ENCODE assay signal across 8 cellular contexts in the genomic region with DNA sequence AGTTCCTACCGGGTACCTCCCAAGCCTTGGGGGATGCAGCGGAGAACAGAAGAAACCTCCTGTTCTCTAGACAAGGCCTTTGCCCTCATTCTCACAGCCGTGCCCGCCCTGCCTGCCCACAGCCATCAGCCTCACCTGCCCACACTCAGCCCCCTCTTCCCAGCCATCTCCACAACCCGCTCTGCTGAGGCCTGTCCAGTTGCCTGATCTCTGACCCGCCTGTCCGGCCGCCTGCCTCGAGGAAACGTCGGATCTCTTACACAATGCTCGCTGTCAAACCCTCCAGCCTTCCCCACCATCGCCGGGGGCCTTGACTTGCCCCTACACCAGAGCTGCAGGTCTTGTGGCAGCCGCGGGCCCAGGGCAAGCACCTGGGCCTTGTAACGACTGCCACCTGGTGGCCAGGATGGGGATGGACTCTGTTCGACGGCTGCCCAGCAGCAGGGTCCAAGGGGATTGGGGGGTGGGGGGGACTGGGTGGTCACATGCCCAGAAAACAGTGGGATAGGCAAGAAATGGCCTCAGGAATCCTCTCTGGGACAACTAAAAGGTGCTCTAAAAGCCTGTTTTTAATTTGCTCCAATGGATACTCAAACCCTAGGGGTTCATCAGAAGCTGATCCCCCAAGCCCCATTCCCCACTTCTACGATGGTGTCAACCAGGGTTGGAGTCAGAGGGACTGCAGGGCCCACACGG. TPM values are rescaled to one million over a fixed set of nuclear protein-coding genes. Genes with fewer than 3 reads are reported as not detected.
A peak's percentile ranks its signal among the peaks of the same experiment; 100 is the strongest.
DNase-seq lines count a peak whose midpoint lies in the region; ATAC-seq and TF ChIP-seq lines count a peak whose summit lies in the region.

No MANE protein-coding gene starts in this region.

- H3K36me3 Mint-ChIP-seq in activated T-helper 17 cell treated with anti-CD3 and anti-CD28 coated beads, Interleukin-2, amount 50 U/mL, for 72 hours (ENCODE audit: low read depth): peaks cover 14% of the 10 kb centered on the region

- no peak for TF ChIP-seq EP300 in gastroesophageal sphincter (IDR thresholded peaks at IDR 0.05)

- peak; percentile 80 for ATAC-seq in activated T-helper 17 cell treated with anti-CD3 and anti-CD28 coated beads, Interleukin-2, amount 50 U/mL, for 72 hours (replicated peaks)
- ATAC-seq in gastroesophageal sphincter (peak; percentile 45), psoas muscle (peak; percentile 53 to 76 (median 67))

- H3K4me3 Mint-ChIP-seq in activated T-helper 17 cell treated with anti-CD3 and anti-CD28 coated beads, Interleukin-2, amount 50 U/mL, for 72 hours: no peak overlapping the region

- peak overlapping the region; percentile 40 for H3K27ac Mint-ChIP-seq in activated T-helper 17 cell treated with anti-CD3 and anti-CD28 coated beads, Interleukin-2, amount 50 U/mL, for 72 hours

- 36 to 51% methylated on average over 11 to 14 of the region's 21 CpGs for WGBS in gastroesophageal sphincter (ENCODE audit: low coverage in 1 of 2), 2 donors
- 17 to 26% (median 20%) methylated on average over 21 of the region's 21 CpGs for WGBS in psoas muscle, 3 donors

- no peak for TF ChIP-seq POLR2A in gastroesophageal sphincter (IDR thresholded peaks at IDR 0.05)

- H3K9me3 ChIP-seq in gastroesophageal sphincter (no peaks in the 10 kb centered on the region), psoas muscle (no peaks in the 10 kb centered on the region)

- H3K4me3 ChIP-seq in gastroesophageal sphincter (no peak overlapping the region), psoas muscle (no peak overlapping the region)

- H3K27me3 ChIP-seq in gastroesophageal sphincter: no peaks in the 10 kb centered on the region
- no peaks in the 10 kb centered on the region for H3K27me3 ChIP-seq in psoas muscle (ENCODE audit: insufficient read depth in 3 of 3, low read length in 2 of 3)

- H3K9me3 Mint-ChIP-seq in activated T-helper 17 cell treated with anti-CD3 and anti-CD28 coated beads, Interleukin-2, amount 50 U/mL, for 72 hours: no peaks in the 10 kb centered on the region

- intact Hi-C loops in psoas muscle (cut with DNase I): loop anchor here in 1 of 2 donors (1.0 to 5.0 kb wide), 2 partner anchors 332 to 374 kb away; no protein-coding TSS in a partner anchor

- TF ChIP-seq CTCF in gastroesophageal sphincter (IDR thresholded peaks at IDR 0.05) (peak in 3 of 4 experiments; percentile 88 to 97 (median 90)), psoas muscle (IDR thresholded peaks at IDR 0.05) (peak; percentile 80)

- H3K36me3 ChIP-seq in gastroesophageal sphincter (peaks cover 0 to 20% of the 10 kb centered on the region in 2 donors), psoas muscle (ENCODE audit: insufficient read depth in 1 of 2, low read depth in 1 of 2) (peaks cover 0 to 14% of the 10 kb centered on the region in 2 donors)

- peaks cover 0 to 76% (median 24%) of the 10 kb centered on the region in 3 donors for H3K4me1 ChIP-seq in gastroesophageal sphincter
- peaks cover 6% of the 10 kb centered on the region for H3K4me1 ChIP-seq in psoas muscle

- peak overlapping the region in 2 of 4 donors; percentile 92 to 94 for H3K27ac ChIP-seq in gastroesophageal sphincter
- no peak overlapping the region for H3K27ac ChIP-seq in psoas muscle

- peaks cover 7% of the 10 kb centered on the region for H3K4me1 Mint-ChIP-seq in activated T-helper 17 cell treated with anti-CD3 and anti-CD28 coated beads, Interleukin-2, amount 50 U/mL, for 72 hours

- DNase-seq in COR-L47 (lab: John Stamatoyannopoulos, UW) (peak; percentile 44), HUDEP-2 (lab: John Stamatoyannopoulos, UW; ENCODE audit: unreplicated experiment in 76 of 76) (peak in 42 of 76 experiments; percentile 1 to 51 (median 22)), RPMI8226 (peak; percentile 78), psoas muscle (peak; percentile 75 to 88), NCI-H2107 treated with DMSO at 0.1 percent for 48 hours (lab: John Stamatoyannopoulos, UW; ENCODE audit: unreplicated experiment) (no peak), pons (ENCODE audit: low spot score) (no peak)

- no peaks in the 10 kb centered on the region for H3K27me3 Mint-ChIP-seq in activated T-helper 17 cell treated with anti-CD3 and anti-CD28 coated beads, Interleukin-2, amount 50 U/mL, for 72 hours

RNA-seq across cellular contexts. Expression of gene SLC45A1, which starts 31.0 kb away (rescaled TPM):
- total RNA-seq in activated T-helper 17 cell treated with anti-CD3 and anti-CD28 coated beads, Interleukin-2, amount 50 U/mL, for 72 hours: under 1 TPM; 0.15 to 0.42 TPM
- 1 to 10 TPM; 5.8 to 9.8 (median 6.7) TPM for total RNA-seq in gastroesophageal sphincter
- 1 to 10 TPM in 1 of 4 donors, under 1 TPM in 3; 0.44 to 1.4 (median 0.89) TPM for total RNA-seq in psoas muscle
- polyA plus RNA-seq in psoas muscle: 1 to 10 TPM in 1 of 3 donors, under 1 TPM in 2; 0.60 to 1.1 (median 0.96) TPM

Comparison
In these comparisons a context has a peak if more than half of its experiments do, and no peak if none do; other contexts are left out.
1. DNase-seq: peak in COR-L47 (single experiment), HUDEP-2 (42 of 76), RPMI8226 (single experiment) and psoas muscle (2 of 2); none in NCI-H2107 treated with DMSO at 0.1 percent for 48 hours (single experiment) and pons (single experiment).
2. Peak in every context shown above with its lines, with median percentiles within 50 percentile points of each other: ATAC-seq.